27 cellular contexts compared by ENCODE assay signal in genomic region chr9:98303556-98304125, GRCh38.
"Had no signal": no experiment of that assay in that cellular context is flagged by ENCODE, and none has a peak within 500 bp of the region (broad histone marks: within the 10 kb centered on the region; RNA-seq: fewer than 3 reads in every experiment).

No MANE protein-coding gene starts in this region.

- H3K9me3 ChIP-seq: gastrocnemius medialis, thoracic aorta, vagina had no signal

- H3K79me2 ChIP-seq: hepatocyte had no signal

- H3K27me3 ChIP-seq: gastrocnemius medialis, hepatocyte, vagina had no signal

- H3K36me3 Mint-ChIP-seq: activated CD4-positive, alpha-beta memory T cell treated with anti-CD3 and anti-CD28 coated beads for 36 hours; mesothelial cell of epicardium; naive B cell; stimulated activated naive B cell treated with anti-CD40 and anti-IgM and Interleukin-4, amounts not matched to agents 10 μg/mL and 1 μg/mL and 100 μg/mL, for 72 hours; type B pancreatic cell had no signal

- H3K4me1 Mint-ChIP-seq: activated CD4-positive, alpha-beta T cell treated with anti-CD3 and anti-CD28 coated beads, Interleukin-2, amount 10 ng/mL, durations not matched to agents 24 days and 14 days; activated naive CD8-positive, alpha-beta T cell treated with anti-CD3 and anti-CD28 coated beads, Interleukin-2, amount 50 U/mL, for 24 hours; mesothelial cell of epicardium; naive B cell; stimulated activated naive B cell treated with anti-CD40 and anti-IgM and Interleukin-4, amounts not matched to agents 10 μg/mL and 1 μg/mL and 100 μg/mL, for 72 hours had no signal

- H2AFZ ChIP-seq: hepatocyte had no signal

- H3K36me3 ChIP-seq: gastrocnemius medialis, thoracic aorta, vagina had no signal

- DNase-seq: activated CD4-positive, alpha-beta memory T cell treated with anti-CD3 and anti-CD28 coated beads for 36 hours; activated CD4-positive, alpha-beta T cell treated with anti-CD3 and anti-CD28 coated beads, Interleukin-2, amount 10 ng/mL, durations not matched to agents 24 days and 14 days; activated CD4-positive, CD25-positive, alpha-beta regulatory T cell treated with anti-CD3 and anti-CD28 coated beads, Interleukin-2, amount 50 U/mL, for 72 hours; activated CD8-positive, alpha-beta memory T cell treated with anti-CD3 and anti-CD28 coated beads, Interleukin-2, amount 50 U/mL, for 4 hours; activated gamma-delta T cell treated with Interleukin-2 at 50 U/mL for 16 hours; activated naive CD4-positive, alpha-beta T cell treated with anti-CD3 and anti-CD28 coated beads, Interleukin-2, amount 50 U/mL, for 16 hours; activated naive CD8-positive, alpha-beta T cell treated with anti-CD3 and anti-CD28 coated beads, Interleukin-2, amount 50 U/mL, for 24 hours; activated T-cell treated with anti-CD3 and anti-CD28 coated beads, Interleukin-2, amount 50 U/mL, for 1 hour; amygdala; caudate nucleus; effector CD4-positive, alpha-beta T cell; erythroblast; gastrocnemius medialis; islet precursor cell; left cardiac atrium; left ventricle myocardium superior; naive B cell; nephron progenitor cell; right cardiac atrium; stimulated activated CD4-positive, alpha-beta T cell treated with anti-CD3 and anti-CD28 coated beads, Interleukin-15, amount 100 ng/mL, for 24 hours; stimulated activated CD4-positive, alpha-beta T cell treated with anti-CD3 and anti-CD28 coated beads, Interleukin-2, amount 100 ng/mL, for 24 hours; stimulated activated naive B cell treated with anti-CD40 and anti-IgM and Interleukin-4, amounts not matched to agents 10 μg/mL and 1 μg/mL and 100 μg/mL, for 72 hours had no signal

- H3K27ac ChIP-seq: gastrocnemius medialis, hepatocyte, thoracic aorta, vagina had no signal

- H3K4me1 ChIP-seq: gastrocnemius medialis, vagina had no signal

- H3K4me3 ChIP-seq: gastrocnemius medialis, hepatocyte, thoracic aorta, vagina had no signal

- H3K4me3 Mint-ChIP-seq: activated CD4-positive, alpha-beta memory T cell treated with anti-CD3 and anti-CD28 coated beads for 36 hours; activated CD4-positive, alpha-beta T cell treated with anti-CD3 and anti-CD28 coated beads, Interleukin-2, amount 10 ng/mL, durations not matched to agents 24 days and 14 days; activated naive CD8-positive, alpha-beta T cell treated with anti-CD3 and anti-CD28 coated beads, Interleukin-2, amount 50 U/mL, for 24 hours; mesothelial cell of epicardium; nephron progenitor cell; stimulated activated naive B cell treated with anti-CD40 and anti-IgM and Interleukin-4, amounts not matched to agents 10 μg/mL and 1 μg/mL and 100 μg/mL, for 72 hours; type B pancreatic cell had no signal

- H3K27me3 Mint-ChIP-seq: activated CD4-positive, alpha-beta memory T cell treated with anti-CD3 and anti-CD28 coated beads for 36 hours; type B pancreatic cell had no signal

- H3K27ac Mint-ChIP-seq: activated CD4-positive, alpha-beta memory T cell treated with anti-CD3 and anti-CD28 coated beads for 36 hours; activated CD4-positive, alpha-beta T cell treated with anti-CD3 and anti-CD28 coated beads, Interleukin-2, amount 10 ng/mL, durations not matched to agents 24 days and 14 days; activated naive CD8-positive, alpha-beta T cell treated with anti-CD3 and anti-CD28 coated beads, Interleukin-2, amount 50 U/mL, for 24 hours; mesothelial cell of epicardium; naive B cell; nephron progenitor cell; stimulated activated naive B cell treated with anti-CD40 and anti-IgM and Interleukin-4, amounts not matched to agents 10 μg/mL and 1 μg/mL and 100 μg/mL, for 72 hours; type B pancreatic cell had no signal

- ATAC-seq: activated naive CD8-positive, alpha-beta T cell treated with anti-CD3 and anti-CD28 coated beads, Interleukin-2, amount 50 U/mL, for 24 hours; gastrocnemius medialis; left cardiac atrium; left ventricle myocardium superior; stimulated activated naive B cell treated with anti-CD40 and anti-IgM and Interleukin-4, amounts not matched to agents 10 μg/mL and 1 μg/mL and 100 μg/mL, for 72 hours had no signal

- H3K4me2 ChIP-seq: hepatocyte had no signal

- H3K9me3 Mint-ChIP-seq: activated CD4-positive, alpha-beta memory T cell treated with anti-CD3 and anti-CD28 coated beads for 36 hours; activated CD4-positive, alpha-beta T cell treated with anti-CD3 and anti-CD28 coated beads, Interleukin-2, amount 10 ng/mL, durations not matched to agents 24 days and 14 days; activated naive CD8-positive, alpha-beta T cell treated with anti-CD3 and anti-CD28 coated beads, Interleukin-2, amount 50 U/mL, for 24 hours; mesothelial cell of epicardium; naive B cell; nephron progenitor cell; stimulated activated naive B cell treated with anti-CD40 and anti-IgM and Interleukin-4, amounts not matched to agents 10 μg/mL and 1 μg/mL and 100 μg/mL, for 72 hours; type B pancreatic cell had no signal
